8 cellular contexts compared by ENCODE assay signal in the genomic region with DNA sequence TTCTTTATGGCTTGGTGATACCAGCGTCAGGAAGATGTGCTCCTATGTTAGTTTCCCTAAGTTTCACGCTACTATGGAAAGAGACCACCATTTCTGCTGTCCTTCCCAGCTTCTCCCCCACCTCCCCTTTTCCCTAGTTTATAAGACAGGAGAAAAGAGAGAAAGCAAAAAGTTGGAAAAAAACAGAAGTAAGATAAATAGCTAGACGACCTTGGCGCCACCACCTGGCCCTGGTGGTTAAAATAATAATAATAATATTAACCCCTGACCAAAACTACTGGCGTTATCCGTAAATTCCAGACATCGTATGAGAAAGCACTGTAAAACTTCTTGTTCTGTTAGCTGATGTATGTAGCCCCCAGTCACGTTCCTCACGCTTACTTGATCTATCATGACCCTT. TPM values are rescaled to one million over a fixed set of nuclear protein-coding genes. Genes with fewer than 3 reads are reported as not detected.
DNase-seq lines count a peak whose midpoint lies in the region; ATAC-seq and TF ChIP-seq lines count a peak whose summit lies in the region.
"Not testable (repeated sequence)": the region's sequence is repeated elsewhere in the genome, so short reads cannot be mapped to it uniquely, and the experiment has no call there.

No MANE protein-coding gene starts in this region.

- WGBS in prostate gland, result 6% methylated on average over 9 of the region's 9 CpGs

- H3K4me1 Mint-ChIP-seq in activated CD4-positive, alpha-beta T cell treated with anti-CD3 and anti-CD28 coated beads, Interleukin-2, amount 10 ng/mL, durations not matched to agents 7 days and 5 days, result peaks cover 42% of the 10 kb centered on the region
- peaks cover 22% of the 10 kb centered on the region for H3K4me1 Mint-ChIP-seq in memory B cell

- not testable (repeated sequence) for H3K27me3 ChIP-seq in DND-41 (ENCODE audit: insufficient read depth, low read length, poor library complexity); MM.1S (replicated peaks; ENCODE audit: insufficient read depth, low read length); breast epithelium; prostate gland (replicated peaks; ENCODE audit: insufficient read depth); upper lobe of right lung

- TF ChIP-seq CTCF in DND-41 (IDR thresholded peaks at IDR 0.05; ENCODE audit: borderline replicate concordance, extremely low read depth, low read length, poor library complexity, severe bottlenecking); MM.1S (IDR thresholded peaks at IDR 0.05; ENCODE audit: low read length); breast epithelium (IDR thresholded peaks at IDR 0.05); fibroblast of villous mesenchyme (IDR thresholded peaks at IDR 0.05; ENCODE audit: insufficient read depth, low read depth, low read length): not testable (repeated sequence)
- TF ChIP-seq CTCF in prostate gland (IDR thresholded peaks at IDR 0.05), result peak in 1 of 4 experiments; percentile 18
- peak; percentile 8 for TF ChIP-seq CTCF in upper lobe of right lung (IDR thresholded peaks at IDR 0.05)

- H2AFZ ChIP-seq in DND-41 (ENCODE audit: low read depth, low read length), result peak overlapping the region; percentile 85
- peak overlapping the region; percentile 94 for H2AFZ ChIP-seq in MM.1S (ENCODE audit: low read length)

- TF ChIP-seq POLR2A in breast epithelium (IDR thresholded peaks at IDR 0.05); prostate gland (IDR thresholded peaks at IDR 0.05): not testable (repeated sequence)

- H3K27me3 Mint-ChIP-seq in activated CD4-positive, alpha-beta T cell treated with anti-CD3 and anti-CD28 coated beads, Interleukin-2, amount 10 ng/mL, durations not matched to agents 7 days and 5 days; memory B cell: not testable (repeated sequence)

- peaks cover 11% of the 10 kb centered on the region for H3K36me3 ChIP-seq in DND-41 (ENCODE audit: insufficient read depth, low read length)
- H3K36me3 ChIP-seq in MM.1S (replicated peaks; ENCODE audit: insufficient read depth, low read length); breast epithelium; prostate gland; upper lobe of right lung: not testable (repeated sequence)

- H3K9ac ChIP-seq in DND-41 (ENCODE audit: low read depth, low read length), result peak overlapping the region; percentile 83
- peak overlapping the region; percentile 59; the same call in 1 of the 2 replicates for H3K9ac ChIP-seq in MM.1S (ENCODE audit: low read length)

- intact Hi-C loops in breast epithelium (cut with DNase I; ENCODE audit: low total_unique reads); upper lobe of right lung (cut with DNase I): not testable (repeated sequence)
- intact Hi-C loops in prostate gland (cut with DNase I), result loop anchor here (5.0 kb wide), 1 partner anchor 152 kb away; no protein-coding TSS in a partner anchor

- H3K27ac ChIP-seq in DND-41 (ENCODE audit: low read length) (peak overlapping the region; percentile 76; the same call in 1 of the 2 replicates), breast epithelium (peak overlapping the region; percentile 84 to 85), prostate gland (peak overlapping the region; percentile 79 to 83), upper lobe of right lung (peak overlapping the region; percentile 83)
- H3K27ac ChIP-seq in MM.1S (ENCODE audit: low read length), result not testable (repeated sequence)

- not testable (repeated sequence) for H3K9me3 ChIP-seq in DND-41 (ENCODE audit: insufficient read depth, low read length, severe bottlenecking); MM.1S (replicated peaks; ENCODE audit: insufficient read depth, low read length); breast epithelium; prostate gland; upper lobe of right lung

- peak overlapping the region; percentile 97 for H3K4me3 Mint-ChIP-seq in activated CD4-positive, alpha-beta T cell treated with anti-CD3 and anti-CD28 coated beads, Interleukin-2, amount 10 ng/mL, durations not matched to agents 7 days and 5 days
- peak overlapping the region; percentile 90 for H3K4me3 Mint-ChIP-seq in memory B cell

- H3K4me2 ChIP-seq in DND-41 (ENCODE audit: insufficient read depth, low read length) (peak overlapping the region; percentile 83), MM.1S (ENCODE audit: low read depth, low read length) (peak overlapping the region; percentile 79)

- CTCF ChIA-PET in activated CD4-positive, alpha-beta T cell treated with anti-CD3 and anti-CD28 coated beads, Interleukin-2, amount 10 ng/mL, durations not matched to agents 7 days and 5 days (lab: Charles Lee), result not testable (repeated sequence)

- not testable (repeated sequence) for H3F3A ChIP-seq in MM.1S (ENCODE audit: insufficient read depth, low read length)

- POLR2A ChIA-PET in activated CD4-positive, alpha-beta T cell treated with anti-CD3 and anti-CD28 coated beads, Interleukin-2, amount 10 ng/mL, durations not matched to agents 7 days and 5 days (lab: Charles Lee), result not testable (repeated sequence)

- peak overlapping the region; percentile 94 for H3K27ac Mint-ChIP-seq in activated CD4-positive, alpha-beta T cell treated with anti-CD3 and anti-CD28 coated beads, Interleukin-2, amount 10 ng/mL, durations not matched to agents 7 days and 5 days
- H3K27ac Mint-ChIP-seq in memory B cell, result peak overlapping the region; percentile 94

- not testable (repeated sequence) for DNase-seq in DND-41; MM.1S; activated CD4-positive, alpha-beta T cell treated with anti-CD3 and anti-CD28 coated beads, Interleukin-2, amount 10 ng/mL, durations not matched to agents 7 days and 5 days; breast epithelium (ENCODE audit: low spot score in 2 of 2); fibroblast of villous mesenchyme (ENCODE audit: low read depth); memory B cell (ENCODE audit: low spot score in 2 of 2); prostate gland (ENCODE audit: low spot score); upper lobe of right lung

- peaks cover 29% of the 10 kb centered on the region for H3K4me1 ChIP-seq in DND-41 (ENCODE audit: insufficient read depth, low read length)
- H3K4me1 ChIP-seq in MM.1S (ENCODE audit: low read length); breast epithelium; prostate gland (replicated peaks); upper lobe of right lung: not testable (repeated sequence)

- not testable (repeated sequence) for H4K20me1 ChIP-seq in DND-41 (ENCODE audit: insufficient read depth, low read length); MM.1S (ENCODE audit: insufficient read depth, low read length)

- H3K4me3 ChIP-seq in DND-41 (ENCODE audit: low read depth in 1 of 2, low read length in 2 of 2) (peak overlapping the region; percentile 63 to 79; a peak in 3 of 4 replicates), MM.1S (ENCODE audit: low read length) (peak overlapping the region; percentile 84), breast epithelium (peak overlapping the region; percentile 71 to 92 (median 82)), fibroblast of villous mesenchyme (ENCODE audit: low read depth, low read length) (peak overlapping the region; percentile 76), prostate gland (peak overlapping the region; percentile 68 to 87), upper lobe of right lung (peak overlapping the region; percentile 91)

- not testable (repeated sequence) for ATAC-seq in DND-41 (ENCODE audit: insufficient read depth, low read depth); memory B cell (ENCODE audit: low read depth); upper lobe of right lung

- H3K9me3 Mint-ChIP-seq in activated CD4-positive, alpha-beta T cell treated with anti-CD3 and anti-CD28 coated beads, Interleukin-2, amount 10 ng/mL, durations not matched to agents 7 days and 5 days; memory B cell: not testable (repeated sequence)

- H3K9me2 ChIP-seq in MM.1S (replicated peaks; ENCODE audit: insufficient read depth, low read length), result not testable (repeated sequence)

- H3K79me2 ChIP-seq in DND-41 (ENCODE audit: insufficient read depth, low read length) (peaks cover 14% of the 10 kb centered on the region), MM.1S (ENCODE audit: low read length) (peaks cover 13% of the 10 kb centered on the region)

- peaks cover 17% of the 10 kb centered on the region for H3K36me3 Mint-ChIP-seq in activated CD4-positive, alpha-beta T cell treated with anti-CD3 and anti-CD28 coated beads, Interleukin-2, amount 10 ng/mL, durations not matched to agents 7 days and 5 days (ENCODE audit: low read depth)
- not testable (repeated sequence) for H3K36me3 Mint-ChIP-seq in memory B cell

RNA-seq across cellular contexts. Expression of a gene that starts 1.0 kb away (rescaled TPM):
- total RNA-seq in activated CD4-positive, alpha-beta T cell treated with anti-CD3 and anti-CD28 coated beads, Interleukin-2, amount 10 ng/mL, durations not matched to agents 7 days and 5 days, result 10 to 100 TPM; 40.4 to 44.2 TPM
- total RNA-seq in breast epithelium, result 10 to 100 TPM; 11.0 to 26.2 (median 21.3) TPM
- total RNA-seq in fibroblast of villous mesenchyme, result 25.9 and 28.7 TPM in 2 replicates
- 10 to 100 TPM; 23.2 to 25.3 TPM for total RNA-seq in prostate gland
- total RNA-seq in upper lobe of right lung, result 25.0 TPM
